29 cellular contexts compared by ENCODE assay signal in genomic region chr15:63284379-63284778, GRCh38.
"Had no signal": no experiment of that assay in that cellular context is flagged by ENCODE, and none has a peak within 500 bp of the region (broad histone marks: within the 10 kb centered on the region; RNA-seq: fewer than 3 reads in every experiment).

No MANE protein-coding gene starts in this region.

- H3K27me3 ChIP-seq: adrenal gland, body of pancreas, breast epithelium had no signal

- ATAC-seq: body of pancreas had no signal

- H3K27ac Mint-ChIP-seq: activated B cell treated with CpG ODN at 0.5 μM for 24 hours; activated CD4-positive, alpha-beta memory T cell treated with anti-CD3 and anti-CD28 coated beads for 36 hours; activated naive CD4-positive, alpha-beta T cell treated with anti-CD3 and anti-CD28 coated beads for 36 hours; activated naive CD4-positive, alpha-beta T cell treated with anti-CD3 and anti-CD28 coated beads, Interleukin-2, amount 50 U/mL, for 72 hours had no signal

- H3K9ac ChIP-seq: KMS-11 had no signal

- FAIRE-seq: astrocyte had no signal

- H3K27me3 Mint-ChIP-seq: activated B cell treated with CpG ODN at 0.5 μM for 24 hours; activated CD4-positive, alpha-beta memory T cell treated with anti-CD3 and anti-CD28 coated beads for 36 hours had no signal

- H3K9me3 ChIP-seq: adrenal gland, body of pancreas, breast epithelium had no signal

- H3K4me2 ChIP-seq: KMS-11 had no signal

- H3K36me3 ChIP-seq: breast epithelium had no signal

- H3K4me1 ChIP-seq: adrenal gland, breast epithelium had no signal

- H3K9me3 Mint-ChIP-seq: activated B cell treated with CpG ODN at 0.5 μM for 24 hours; activated CD4-positive, alpha-beta memory T cell treated with anti-CD3 and anti-CD28 coated beads for 36 hours; activated naive CD4-positive, alpha-beta T cell treated with anti-CD3 and anti-CD28 coated beads for 36 hours; activated naive CD4-positive, alpha-beta T cell treated with anti-CD3 and anti-CD28 coated beads, Interleukin-2, amount 50 U/mL, for 72 hours had no signal

- H3K36me3 Mint-ChIP-seq: activated naive CD4-positive, alpha-beta T cell treated with anti-CD3 and anti-CD28 coated beads, Interleukin-2, amount 50 U/mL, for 72 hours had no signal

- H3K27ac ChIP-seq: adrenal gland, body of pancreas, breast epithelium, KMS-11, VCaP had no signal

- DNase-seq: activated B cell treated with CpG ODN at 0.5 μM for 24 hours; activated CD4-positive, alpha-beta memory T cell treated with anti-CD3 and anti-CD28 coated beads for 36 hours; activated CD4-positive, alpha-beta T cell treated with anti-CD3 and anti-CD28 coated beads, Interleukin-2, amount 50 U/mL, for 1 hour; activated CD4-positive, CD25-positive, alpha-beta regulatory T cell treated with anti-CD3 and anti-CD28 coated beads, Interleukin-2, amount 50 U/mL, for 72 hours; activated CD8-positive, alpha-beta memory T cell treated with anti-CD3 and anti-CD28 coated beads, Interleukin-2, amount 50 U/mL, for 4 hours; activated gamma-delta T cell treated with Interleukin-2 at 50 U/mL for 16 hours; activated naive CD4-positive, alpha-beta T cell treated with anti-CD3 and anti-CD28 coated beads for 36 hours; adrenal gland; body of pancreas; MM.1S; MV-4-11; NCI-H1092; NCI-H1436 treated with DMSO at 0.1 percent for 48 hours; NCI-H1694 treated with DMSO at 0.1 percent for 48 hours; NCI-H2029; NCI-H345; NCI-H510A; NCI-H526; NCI-H748 treated with DMSO at 0.1 percent for 48 hours; Right ventricle myocardium superior; SW 1271; T-helper 1 cell; T-helper 2 cell; T-helper 9 cell had no signal

- H3K4me3 ChIP-seq: adrenal gland, body of pancreas, breast epithelium had no signal

- H3K4me3 Mint-ChIP-seq: activated B cell treated with CpG ODN at 0.5 μM for 24 hours; activated CD4-positive, alpha-beta memory T cell treated with anti-CD3 and anti-CD28 coated beads for 36 hours; activated naive CD4-positive, alpha-beta T cell treated with anti-CD3 and anti-CD28 coated beads for 36 hours had no signal
